ENCODE assay signal across 9 cellular contexts in genomic region chr15:67145710-67146109, GRCh38.
A peak's percentile ranks its signal among the peaks of the same experiment; 100 is the strongest.
DNase-seq lines count a peak whose midpoint lies in the region; ATAC-seq, FAIRE-seq and TF ChIP-seq lines count a peak whose summit lies in the region.
"Had no signal": no experiment of that assay in that cellular context is flagged by ENCODE, and none has a peak within 500 bp of the region (broad histone marks: within the 10 kb centered on the region; RNA-seq: fewer than 3 reads in every experiment).

No MANE protein-coding gene starts in this region.

- FAIRE-seq in RCC 7860 (lab: Jason Lieb, UNC), result no peak

- H3K4me3 Mint-ChIP-seq in natural killer cell, result no peak overlapping the region
- H3K4me3 Mint-ChIP-seq in natural killer cell treated with Interleukin-12 subunit alpha and Interleukin-12 subunit beta and Interleukin-15 and Interleukin-18, amount 100 ng/mL, for 72 hours, result no peak overlapping the region
- no peak overlapping the region for H3K4me3 Mint-ChIP-seq in nephron progenitor cell

- in situ Hi-C loops in brain microvascular endothelial cell (cut with HindIII; ENCODE audit: low pct_ligation_motif_present, low sequenced_read_pairs), result no loop called here

- DNase-seq in natural killer cell (no peak), brain microvascular endothelial cell (no peak), nephron progenitor cell (no peak), RCC 7860 (ENCODE audit: low spot score) (no peak), NCI-H2081 (lab: John Stamatoyannopoulos, UW) (no peak)
- DNase-seq in natural killer cell treated with Interleukin-12 subunit alpha and Interleukin-12 subunit beta and Interleukin-15 and Interleukin-18, amount 100 ng/mL, for 72 hours (ENCODE audit: low spot score), result no peak
- DNase-seq in activated effector memory CD4-positive, alpha-beta T cell treated with Interleukin-2 at 50 U/mL for 16 hours, result no peak
- DNase-seq: NCI-H774 had no signal

- H3K36me3 Mint-ChIP-seq in natural killer cell, result no peaks in the 10 kb centered on the region
- H3K36me3 Mint-ChIP-seq in natural killer cell treated with Interleukin-12 subunit alpha and Interleukin-12 subunit beta and Interleukin-15 and Interleukin-18, amount 100 ng/mL, for 72 hours, result no peaks in the 10 kb centered on the region
- H3K36me3 Mint-ChIP-seq in nephron progenitor cell (ENCODE audit: low read depth), result no peaks in the 10 kb centered on the region

- H3K4me1 Mint-ChIP-seq in natural killer cell (peaks cover 80 to 88% of the 10 kb centered on the region in 2 donors), nephron progenitor cell (peaks cover 98% of the 10 kb centered on the region)
- peaks cover 61 to 62% of the 10 kb centered on the region in 2 donors for H3K4me1 Mint-ChIP-seq in natural killer cell treated with Interleukin-12 subunit alpha and Interleukin-12 subunit beta and Interleukin-15 and Interleukin-18, amount 100 ng/mL, for 72 hours (ENCODE audit: low read depth in 2 of 2)

- H3K27ac ChIP-seq in brain microvascular endothelial cell, result peak overlapping the region; percentile 100

- intact Hi-C loops in natural killer cell (cut with micrococcal nuclease), result no loop called here

- ATAC-seq in natural killer cell, result no peak
- ATAC-seq in natural killer cell treated with Interleukin-12 subunit alpha and Interleukin-12 subunit beta and Interleukin-15 and Interleukin-18, amount 100 ng/mL, for 72 hours, result no peak
- no peak for ATAC-seq in GM21390 (IDR thresholded peaks at IDR 0.05; ENCODE audit: unreplicated experiment)

- H3K27me3 Mint-ChIP-seq in natural killer cell (ENCODE audit: low read depth in 2 of 2), result no peaks in the 10 kb centered on the region
- H3K27me3 Mint-ChIP-seq in natural killer cell treated with Interleukin-12 subunit alpha and Interleukin-12 subunit beta and Interleukin-15 and Interleukin-18, amount 100 ng/mL, for 72 hours, result no peaks in the 10 kb centered on the region
- no peaks in the 10 kb centered on the region for H3K27me3 Mint-ChIP-seq in nephron progenitor cell (ENCODE audit: low read depth, poor library complexity)

- no peaks in the 10 kb centered on the region for H3K27me3 ChIP-seq in brain microvascular endothelial cell (replicated peaks)

- H3K36me3 ChIP-seq in brain microvascular endothelial cell (replicated peaks), result peaks cover 15% of the 10 kb centered on the region

- no peak overlapping the region for H3K4me3 ChIP-seq in brain microvascular endothelial cell (ENCODE audit: low read depth, low read length)

- TF ChIP-seq CTCF in natural killer cell (IDR thresholded peaks at IDR 0.05) (no peak), brain microvascular endothelial cell (IDR thresholded peaks at IDR 0.05; ENCODE audit: low read depth, low read length, missing control alignments) (no peak), nephron progenitor cell (IDR thresholded peaks at IDR 0.05) (no peak)

- no peaks in the 10 kb centered on the region for H3K9me3 Mint-ChIP-seq in natural killer cell
- H3K9me3 Mint-ChIP-seq in natural killer cell treated with Interleukin-12 subunit alpha and Interleukin-12 subunit beta and Interleukin-15 and Interleukin-18, amount 100 ng/mL, for 72 hours, result no peaks in the 10 kb centered on the region
- H3K9me3 Mint-ChIP-seq in nephron progenitor cell, result no peaks in the 10 kb centered on the region

- peak overlapping the region; percentile 31 to 80 for H3K27ac Mint-ChIP-seq in natural killer cell
- peak overlapping the region in 1 of 2 donors; percentile 79 for H3K27ac Mint-ChIP-seq in natural killer cell treated with Interleukin-12 subunit alpha and Interleukin-12 subunit beta and Interleukin-15 and Interleukin-18, amount 100 ng/mL, for 72 hours
- peak overlapping the region; percentile 94 for H3K27ac Mint-ChIP-seq in nephron progenitor cell
